Comparison of ENCODE assay signal across 11 cellular contexts in the genomic region with DNA sequence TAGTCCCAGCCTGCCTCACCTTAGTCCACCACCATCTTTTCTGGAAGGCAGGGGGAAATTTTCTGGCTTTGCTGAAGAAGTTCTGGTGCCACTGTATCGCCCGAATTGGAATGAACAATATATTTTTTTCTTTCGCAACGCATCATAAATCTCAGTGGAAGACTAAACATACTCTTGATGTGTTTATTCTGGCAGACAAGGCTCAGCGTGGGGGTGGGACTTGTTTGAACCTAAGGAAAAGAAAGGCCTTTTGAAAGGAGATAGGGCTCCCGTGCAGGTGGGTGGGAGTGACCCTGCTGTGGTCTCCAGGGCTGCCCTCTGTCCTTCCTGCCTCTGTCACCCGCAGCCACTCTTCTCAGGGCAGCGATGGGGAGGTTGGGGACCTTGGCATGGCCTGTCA. TPM values are rescaled to one million over a fixed set of nuclear protein-coding genes. Genes with fewer than 3 reads are reported as not detected.
DNase-seq lines count a peak whose midpoint lies in the region; ATAC-seq, FAIRE-seq and TF ChIP-seq lines count a peak whose summit lies in the region.
"Had no signal": no experiment of that assay in that cellular context is flagged by ENCODE, and none has a peak within 500 bp of the region (broad histone marks: within the 10 kb centered on the region; RNA-seq: fewer than 3 reads in every experiment).

No MANE protein-coding gene starts in this region.

- intact Hi-C loops in esophagus muscularis mucosa (cut with DNase I), result no loop called here

- WGBS in esophagus muscularis mucosa, result 68% methylated on average over 8 of the region's 8 CpGs
- WGBS in suprapubic skin, result 79% methylated on average over 8 of the region's 8 CpGs

- no peak for FAIRE-seq in urothelium cell line (lab: Jason Lieb, UNC)
- FAIRE-seq: small intestine had no signal

- no peak for DNase-seq in activated T-cell treated with anti-CD3 and anti-CD28 coated beads, Interleukin-2, amount 50 U/mL, for 72 hours
- DNase-seq in activated T-cell treated with anti-CD3 and anti-CD28 coated beads, Interleukin-2, amount 50 U/mL, for 1 hour, result no peak
- no peak for DNase-seq in esophagus muscularis mucosa (ENCODE audit: extremely low spot score)
- DNase-seq in suprapubic skin (ENCODE audit: low spot score in 2 of 2), result no peak
- no peak for DNase-seq in urothelium cell line (ENCODE audit: low spot score)
- DNase-seq: heart right ventricle, midbrain, small intestine had no signal

- TF ChIP-seq CTCF in OCI-LY3 (IDR thresholded peaks at IDR 0.05; ENCODE audit: low read depth, low read length) (no peak), esophagus muscularis mucosa (IDR thresholded peaks at IDR 0.05) (no peak), suprapubic skin (IDR thresholded peaks at IDR 0.05) (no peak)

- peak overlapping the region in 1 of 2 donors; percentile 10 for H3K4me3 Mint-ChIP-seq in activated T-cell treated with anti-CD3 and anti-CD28 coated beads, Interleukin-2, amount 50 U/mL, for 72 hours

- H3K4me2 ChIP-seq in OCI-LY3 (ENCODE audit: low read length), result peak overlapping the region; percentile 60; the same call in 1 of the 2 replicates

- peaks cover 5% of the 10 kb centered on the region for H3K79me2 ChIP-seq in OCI-LY3 (ENCODE audit: low read length)

- H3K9ac ChIP-seq in OCI-LY3 (ENCODE audit: low read length), result peak overlapping the region; percentile 55

- no peaks in the 10 kb centered on the region for H3K27me3 Mint-ChIP-seq in activated T-cell treated with anti-CD3 and anti-CD28 coated beads, Interleukin-2, amount 50 U/mL, for 72 hours (ENCODE audit: low read depth)

- H3K27ac Mint-ChIP-seq in activated T-cell treated with anti-CD3 and anti-CD28 coated beads, Interleukin-2, amount 50 U/mL, for 72 hours, result peak overlapping the region; percentile 59

- H2AFZ ChIP-seq in OCI-LY3 (ENCODE audit: low read depth, low read length), result no peak overlapping the region

- H3K36me3 ChIP-seq in OCI-LY3 (replicated peaks; ENCODE audit: low read depth, low read length), result peaks cover 64% of the 10 kb centered on the region
- peaks cover 0 to 29% (median 21%) of the 10 kb centered on the region in 4 donors for H3K36me3 ChIP-seq in esophagus muscularis mucosa
- H3K36me3 ChIP-seq in suprapubic skin, result peaks cover 46% of the 10 kb centered on the region

- H3K27me3 ChIP-seq in OCI-LY3 (ENCODE audit: low read depth, low read length), result no peaks in the 10 kb centered on the region
- H3K27me3 ChIP-seq in esophagus muscularis mucosa, result no peaks in the 10 kb centered on the region
- H3K27me3 ChIP-seq in suprapubic skin, result no peaks in the 10 kb centered on the region
- H3K27me3 ChIP-seq: heart right ventricle had no signal

- H4K20me1 ChIP-seq in OCI-LY3 (ENCODE audit: insufficient read depth, low read length), result no peaks in the 10 kb centered on the region

- no peak for ATAC-seq in activated T-cell treated with anti-CD3 and anti-CD28 coated beads, Interleukin-2, amount 50 U/mL, for 72 hours (replicated peaks in 1 of 2)
- ATAC-seq in GM21737 (IDR thresholded peaks at IDR 0.05; ENCODE audit: unreplicated experiment), result no peak
- ATAC-seq in GM19452 (IDR thresholded peaks at IDR 0.05; ENCODE audit: unreplicated experiment), result no peak
- ATAC-seq: heart right ventricle had no signal

- H3K36me3 Mint-ChIP-seq in activated T-cell treated with anti-CD3 and anti-CD28 coated beads, Interleukin-2, amount 50 U/mL, for 72 hours (ENCODE audit: insufficient read depth in 2 of 2), result peaks cover 14 to 35% of the 10 kb centered on the region in 2 donors

- TF ChIP-seq EP300 in esophagus muscularis mucosa (IDR thresholded peaks at IDR 0.05) (no peak), suprapubic skin (IDR thresholded peaks at IDR 0.05) (no peak)

- H3K4me1 ChIP-seq in OCI-LY3 (ENCODE audit: low read length) (peaks cover 85% of the 10 kb centered on the region), esophagus muscularis mucosa (peaks cover 27 to 59% (median 53%) of the 10 kb centered on the region in 4 donors), suprapubic skin (peaks cover 27% of the 10 kb centered on the region)

- H3K4me1 Mint-ChIP-seq in activated T-cell treated with anti-CD3 and anti-CD28 coated beads, Interleukin-2, amount 50 U/mL, for 72 hours (ENCODE audit: low read depth), result peaks cover 86% of the 10 kb centered on the region

- TF ChIP-seq POLR2A in esophagus muscularis mucosa (IDR thresholded peaks at IDR 0.05; ENCODE audit: low read depth) (no peak), suprapubic skin (IDR thresholded peaks at IDR 0.05) (no peak)

- no peaks in the 10 kb centered on the region for H3K9me3 Mint-ChIP-seq in activated T-cell treated with anti-CD3 and anti-CD28 coated beads, Interleukin-2, amount 50 U/mL, for 72 hours

- H3K9me3 ChIP-seq in OCI-LY3 (ENCODE audit: insufficient read depth, low read length) (no peaks in the 10 kb centered on the region), esophagus muscularis mucosa (no peaks in the 10 kb centered on the region), suprapubic skin (no peaks in the 10 kb centered on the region)
- H3K9me3 ChIP-seq: heart right ventricle had no signal

- H3K27ac ChIP-seq in OCI-LY3 (ENCODE audit: low read length), result peak overlapping the region; percentile 92
- peak overlapping the region; percentile 16 to 56 (median 34) for H3K27ac ChIP-seq in esophagus muscularis mucosa (replicated peaks in 1 of 4)
- peak overlapping the region; percentile 19 for H3K27ac ChIP-seq in suprapubic skin
- H3K27ac ChIP-seq: heart right ventricle had no signal

- H3K4me3 ChIP-seq in OCI-LY3 (ENCODE audit: low read length) (no peak overlapping the region), esophagus muscularis mucosa (no peak overlapping the region), suprapubic skin (no peak overlapping the region)
- H3K4me3 ChIP-seq: heart right ventricle had no signal

RNA-seq across cellular contexts. Expression of a gene that starts 42.5 kb away (rescaled TPM):
- 100 to 1,000 TPM; 364 to 421 TPM for total RNA-seq in activated T-cell treated with anti-CD3 and anti-CD28 coated beads, Interleukin-2, amount 50 U/mL, for 72 hours
- total RNA-seq in esophagus muscularis mucosa, result 10 to 100 TPM; 11.0 to 20.6 (median 16.3) TPM
- 100 to 1,000 TPM in 3 of 4 donors, 10 to 100 TPM in 1; 77.6 to 155 (median 118) TPM for total RNA-seq in suprapubic skin

Comparison
In these comparisons a context has a peak if more than half of its experiments do, and no peak if none do; other contexts are left out.
1. H3K27ac ChIP-seq: peak in every context shown above with its lines; median percentile 92 in OCI-LY3; 34 in esophagus muscularis mucosa; 19 in suprapubic skin.